32 cellular contexts compared by ENCODE assay signal in genomic region chr2:144941743-144942488, GRCh38.
A peak's percentile ranks its signal among the peaks of the same experiment; 100 is the strongest.
DNase-seq lines count a peak whose midpoint lies in the region; ATAC-seq and TF ChIP-seq lines count a peak whose summit lies in the region.
"Had no signal": no experiment of that assay in that cellular context is flagged by ENCODE, and none has a peak within 500 bp of the region (broad histone marks: within the 10 kb centered on the region; RNA-seq: fewer than 3 reads in every experiment).

No MANE protein-coding gene starts in this region.

- intact Hi-C loops in MCF 10A (cut with micrococcal nuclease) (no loop called here), mammary epithelial cell (cut with micrococcal nuclease) (no loop called here), vagina (cut with DNase I) (no loop called here)

- in situ Hi-C loops in mammary epithelial cell (cut with MboI; ENCODE audit: low sequenced_read_pairs in 2 of 2): no loop called here

- no peak overlapping the region for H2AFZ ChIP-seq in mammary epithelial cell (ENCODE audit: low read depth, low read length)
- H2AFZ ChIP-seq: GM23338, hepatocyte, parathyroid adenoma had no signal

- H3K27ac ChIP-seq in mammary epithelial cell (ENCODE audit: insufficient read depth, low read depth, low read length) (no peak overlapping the region), SK-N-MC (peak overlapping the region; percentile 66; the same call in 1 of the 2 replicates), vagina (no peak overlapping the region)
- H3K27ac ChIP-seq: 22Rv1, esophagus squamous epithelium, gastroesophageal sphincter, parathyroid adenoma, RWPE1, sigmoid colon had no signal

- H3K36me3 Mint-ChIP-seq in MCF 10A (ENCODE audit: insufficient read depth, unreplicated experiment): no peaks in the 10 kb centered on the region
- H3K36me3 Mint-ChIP-seq: activated naive CD4-positive, alpha-beta T cell treated with anti-CD3 and anti-CD28 coated beads, Interleukin-2, amount 10 ng/mL, durations not matched to agents 7 days and 5 days; brain; CD14-positive monocyte; memory B cell had no signal

- DNase-seq in MCF 10A (ENCODE audit: unreplicated experiment) (no peak), mammary epithelial cell (no peak), SK-N-MC (ENCODE audit: low read depth, low spot score) (no peak), globus pallidus (ENCODE audit: low spot score) (peak; percentile 33), superior temporal gyrus (ENCODE audit: extremely low spot score) (peak; percentile 39), vagina (ENCODE audit: extremely low spot score in 2 of 2) (no peak), GM10248 (ENCODE audit: extremely low spot score) (no peak)
- DNase-seq: activated CD4-positive, alpha-beta memory T cell treated with anti-CD3 and anti-CD28 coated beads, Interleukin-2, amount 10 ng/mL, durations not matched to agents 7 days and 5 days; activated CD4-positive, alpha-beta T cell treated with anti-CD3 and anti-CD28 coated beads for 1 hour; activated CD8-positive, alpha-beta memory T cell treated with anti-CD3 and anti-CD28 coated beads, Interleukin-2, amount 50 U/mL, for 48 hours; activated naive CD4-positive, alpha-beta T cell treated with anti-CD3 and anti-CD28 coated beads, Interleukin-2, amount 10 ng/mL, durations not matched to agents 7 days and 5 days; cerebellar nuclear complex; esophagus squamous epithelium; NCI-H1048; NCI-H1694 treated with DMSO at 0.1 percent for 48 hours; NCI-H446; NCI-H82; sigmoid colon; stimulated activated CD4-positive, alpha-beta T cell treated with anti-CD3 and anti-CD28 coated beads, Interleukin-4, amount 100 ng/mL, for 24 hours; transverse colon had no signal

- H3K36me3 ChIP-seq in mammary epithelial cell (ENCODE audit: insufficient read depth, low read length): no peaks in the 10 kb centered on the region
- H3K36me3 ChIP-seq in SK-N-MC (ENCODE audit: insufficient read depth, low read length): no peaks in the 10 kb centered on the region
- H3K36me3 ChIP-seq in vagina: no peaks in the 10 kb centered on the region
- H3K36me3 ChIP-seq: esophagus squamous epithelium, gastroesophageal sphincter, sigmoid colon, transverse colon had no signal

- 96% methylated on average over 5 of the region's 5 CpGs for WGBS in mammary epithelial cell (ENCODE audit: low coverage, missing lambda C conversion rate)

- ATAC-seq in HG02840 (IDR thresholded peaks at IDR 0.05; ENCODE audit: low FRiP score, unreplicated experiment): no peak
- ATAC-seq: gastroesophageal sphincter, GM23338 had no signal

- no peak overlapping the region for H3K4me3 Mint-ChIP-seq in MCF 10A (ENCODE audit: unreplicated experiment)
- H3K4me3 Mint-ChIP-seq: activated CD4-positive, alpha-beta memory T cell treated with anti-CD3 and anti-CD28 coated beads, Interleukin-2, amount 10 ng/mL, durations not matched to agents 7 days and 5 days; activated naive CD4-positive, alpha-beta T cell treated with anti-CD3 and anti-CD28 coated beads, Interleukin-2, amount 10 ng/mL, durations not matched to agents 7 days and 5 days; activated T-helper 1 cell treated with anti-CD3 and anti-CD28 coated beads, Interleukin-12 subunit alpha, Interleukin-12 subunit beta, Interleukin-2, Interleukin-4 antibody, amounts not matched to agents 30 ng/mL and 10 ng/mL and 1 ng/mL, durations not matched to agents 14 hours and 24 hours and 36 hours; brain; CD14-positive monocyte; GM23338; memory B cell; neural crest cell had no signal

- no peaks in the 10 kb centered on the region for H3K9me3 ChIP-seq in mammary epithelial cell (replicated peaks; ENCODE audit: insufficient read depth, low read length)
- H3K9me3 ChIP-seq in SK-N-MC (ENCODE audit: low read depth, low read length): no peaks in the 10 kb centered on the region
- H3K9me3 ChIP-seq in vagina: no peaks in the 10 kb centered on the region
- H3K9me3 ChIP-seq: esophagus squamous epithelium, gastroesophageal sphincter, sigmoid colon, transverse colon had no signal

- H3K9ac ChIP-seq in mammary epithelial cell (ENCODE audit: insufficient read depth, low read length) (no peak overlapping the region), SK-N-MC (ENCODE audit: insufficient read length) (no peak overlapping the region)
- H3K9ac ChIP-seq: parathyroid adenoma had no signal

- H3K4me1 ChIP-seq in mammary epithelial cell (ENCODE audit: insufficient read depth, low read length) (peaks cover 45% of the 10 kb centered on the region), vagina (peaks cover 6% of the 10 kb centered on the region)
- H3K4me1 ChIP-seq: parathyroid adenoma had no signal

- H3K4me1 Mint-ChIP-seq in MCF 10A (ENCODE audit: insufficient read depth, unreplicated experiment): peaks cover 26% of the 10 kb centered on the region
- H3K4me1 Mint-ChIP-seq: activated CD4-positive, alpha-beta memory T cell treated with anti-CD3 and anti-CD28 coated beads, Interleukin-2, amount 10 ng/mL, durations not matched to agents 7 days and 5 days; activated naive CD4-positive, alpha-beta T cell treated with anti-CD3 and anti-CD28 coated beads, Interleukin-2, amount 10 ng/mL, durations not matched to agents 7 days and 5 days; GM23338; memory B cell had no signal

- no peaks in the 10 kb centered on the region for H4K20me1 ChIP-seq in mammary epithelial cell (ENCODE audit: insufficient read depth, low read length)

- CTCF ChIA-PET in MCF 10A (lab: Yijun Ruan, JAX) (no interaction called here), mammary epithelial cell (lab: Charles Lee; ENCODE audit: low non-redundant PET) (no interaction called here), GM10248 (lab: Yijun Ruan, JAX) (no interaction called here)

- no peaks in the 10 kb centered on the region for H3K9me3 Mint-ChIP-seq in MCF 10A (ENCODE audit: unreplicated experiment)
- H3K9me3 Mint-ChIP-seq: activated CD4-positive, alpha-beta memory T cell treated with anti-CD3 and anti-CD28 coated beads, Interleukin-2, amount 10 ng/mL, durations not matched to agents 7 days and 5 days; activated naive CD4-positive, alpha-beta T cell treated with anti-CD3 and anti-CD28 coated beads, Interleukin-2, amount 10 ng/mL, durations not matched to agents 7 days and 5 days; activated T-helper 1 cell treated with anti-CD3 and anti-CD28 coated beads, Interleukin-12 subunit alpha, Interleukin-12 subunit beta, Interleukin-2, Interleukin-4 antibody, amounts not matched to agents 30 ng/mL and 10 ng/mL and 1 ng/mL, durations not matched to agents 14 hours and 24 hours and 36 hours; GM23338; memory B cell had no signal

- H3K27me3 Mint-ChIP-seq in MCF 10A (ENCODE audit: insufficient read depth, unreplicated experiment): no peaks in the 10 kb centered on the region
- H3K27me3 Mint-ChIP-seq: activated CD4-positive, alpha-beta memory T cell treated with anti-CD3 and anti-CD28 coated beads, Interleukin-2, amount 10 ng/mL, durations not matched to agents 7 days and 5 days; activated naive CD4-positive, alpha-beta T cell treated with anti-CD3 and anti-CD28 coated beads, Interleukin-2, amount 10 ng/mL, durations not matched to agents 7 days and 5 days; brain had no signal

- H3K4me3 ChIP-seq in mammary epithelial cell (replicated peaks in 1 of 3; ENCODE audit: insufficient read depth in 1 of 3, low read depth in 2 of 3, low read length in 3 of 3) (no peak overlapping the region), SK-N-MC (no peak overlapping the region), vagina (no peak overlapping the region)
- H3K4me3 ChIP-seq: esophagus squamous epithelium, gastroesophageal sphincter, GM23338, hepatocyte, sigmoid colon, transverse colon had no signal

- no peak for TF ChIP-seq POLR2A in vagina (IDR thresholded peaks at IDR 0.05)

- TF ChIP-seq CTCF in MCF 10A (IDR thresholded peaks at IDR 0.05; ENCODE audit: unreplicated experiment) (no peak), mammary epithelial cell (conservative IDR thresholded peaks at IDR 0.05 in 1 of 2, IDR thresholded peaks at IDR 0.05 in 1 of 2; ENCODE audit: extremely low read depth in 1 of 2, insufficient read depth in 1 of 2, low read depth in 1 of 2, low read length in 2 of 2) (no peak), vagina (IDR thresholded peaks at IDR 0.05) (no peak), GM10248 (IDR thresholded peaks at IDR 0.05; ENCODE audit: control extremely low read depth, extremely low read depth, low read depth, missing control alignments) (no peak)

- dilution Hi-C loops in mammary epithelial cell (cut with HindIII; ENCODE audit: low sequenced_read_pairs): no loop called here

- BruUV-seq in MCF 10A (replicated peaks; lab: Mats Ljungman, UMichigan) (no TSS peak), mammary epithelial cell (replicated peaks; lab: Mats Ljungman, UMichigan) (no TSS peak)

- POLR2A ChIA-PET in MCF 10A (lab: Yijun Ruan, JAX) (interaction anchor here (0.6 kb wide), 1 partner anchor 52 kb away, joined by 3 read pairs; no protein-coding TSS in a partner anchor), GM10248 (lab: Yijun Ruan, JAX) (no interaction called here)

- H3K27me3 ChIP-seq in mammary epithelial cell (ENCODE audit: insufficient read depth, low read length) (no peaks in the 10 kb centered on the region), vagina (no peaks in the 10 kb centered on the region)
- H3K27me3 ChIP-seq: esophagus squamous epithelium, gastroesophageal sphincter, hepatocyte, sigmoid colon, transverse colon had no signal

- no peaks in the 10 kb centered on the region for H3K79me2 ChIP-seq in mammary epithelial cell (ENCODE audit: insufficient read depth, low read length)
- H3K79me2 ChIP-seq: hepatocyte, parathyroid adenoma had no signal

- H3K27ac Mint-ChIP-seq in MCF 10A (ENCODE audit: low read depth, unreplicated experiment): peak overlapping the region; percentile 2
- H3K27ac Mint-ChIP-seq: activated CD4-positive, alpha-beta memory T cell treated with anti-CD3 and anti-CD28 coated beads, Interleukin-2, amount 10 ng/mL, durations not matched to agents 7 days and 5 days; activated naive CD4-positive, alpha-beta T cell treated with anti-CD3 and anti-CD28 coated beads, Interleukin-2, amount 10 ng/mL, durations not matched to agents 7 days and 5 days; activated T-helper 1 cell treated with anti-CD3 and anti-CD28 coated beads, Interleukin-12 subunit alpha, Interleukin-12 subunit beta, Interleukin-2, Interleukin-4 antibody, amounts not matched to agents 30 ng/mL and 10 ng/mL and 1 ng/mL, durations not matched to agents 14 hours and 24 hours and 36 hours; brain; CD14-positive monocyte; GM23338; memory B cell had no signal

- H3K4me2 ChIP-seq in mammary epithelial cell (ENCODE audit: insufficient read depth, low read depth, low read length): no peak overlapping the region
- H3K4me2 ChIP-seq: GM23338 had no signal

Comparison
In these comparisons a context has a peak if more than half of its experiments do, and no peak if none do; other contexts are left out.
1. DNase-seq: peak in globus pallidus (single experiment) and superior temporal gyrus (single experiment); none in MCF 10A (single experiment), mammary epithelial cell (single experiment), SK-N-MC (single experiment), vagina (0 of 2) and GM10248 (single experiment).